Comparison of ENCODE assay signal across 1 cellular context in genomic region chr6:112398686-112399085, GRCh38.
TF ChIP-seq lines count a peak whose summit lies in the region.

No MANE protein-coding gene starts in this region.

TF ChIP-seq in WTC11, 78 proteins besides CTCF, POLR2A, EP300 and RAD21 (continued from another document):
- TF ChIP-seq AR (CRISPR knock-in tag; IDR thresholded peaks at IDR 0.05) (no peak), GTF2I (CRISPR knock-in tag; conservative IDR thresholded peaks at IDR 0.05) (no peak), ZNF138 (CRISPR knock-in tag; conservative IDR thresholded peaks at IDR 0.05) (no peak), SMAD4 (CRISPR knock-in tag; IDR thresholded peaks at IDR 0.05) (no peak), TP53 (CRISPR knock-in tag; IDR thresholded peaks at IDR 0.05) (no peak), PRDM15 (CRISPR knock-in tag; IDR thresholded peaks at IDR 0.05) (no peak)
- TF ChIP-seq, protein P1, sequence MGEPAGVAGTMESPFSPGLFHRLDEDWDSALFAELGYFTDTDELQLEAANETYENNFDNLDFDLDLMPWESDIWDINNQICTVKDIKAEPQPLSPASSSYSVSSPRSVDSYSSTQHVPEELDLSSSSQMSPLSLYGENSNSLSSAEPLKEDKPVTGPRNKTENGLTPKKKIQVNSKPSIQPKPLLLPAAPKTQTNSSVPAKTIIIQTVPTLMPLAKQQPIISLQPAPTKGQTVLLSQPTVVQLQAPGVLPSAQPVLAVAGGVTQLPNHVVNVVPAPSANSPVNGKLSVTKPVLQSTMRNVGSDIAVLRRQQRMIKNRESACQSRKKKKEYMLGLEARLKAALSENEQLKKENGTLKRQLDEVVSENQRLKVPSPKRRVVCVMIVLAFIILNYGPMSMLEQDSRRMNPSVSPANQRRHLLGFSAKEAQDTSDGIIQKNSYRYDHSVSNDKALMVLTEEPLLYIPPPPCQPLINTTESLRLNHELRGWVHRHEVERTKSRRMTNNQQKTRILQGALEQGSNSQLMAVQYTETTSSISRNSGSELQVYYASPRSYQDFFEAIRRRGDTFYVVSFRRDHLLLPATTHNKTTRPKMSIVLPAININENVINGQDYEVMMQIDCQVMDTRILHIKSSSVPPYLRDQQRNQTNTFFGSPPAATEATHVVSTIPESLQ (CRISPR knock-in tag; IDR thresholded peaks at IDR 0.05): no peak
- TF ChIP-seq, protein P2, sequence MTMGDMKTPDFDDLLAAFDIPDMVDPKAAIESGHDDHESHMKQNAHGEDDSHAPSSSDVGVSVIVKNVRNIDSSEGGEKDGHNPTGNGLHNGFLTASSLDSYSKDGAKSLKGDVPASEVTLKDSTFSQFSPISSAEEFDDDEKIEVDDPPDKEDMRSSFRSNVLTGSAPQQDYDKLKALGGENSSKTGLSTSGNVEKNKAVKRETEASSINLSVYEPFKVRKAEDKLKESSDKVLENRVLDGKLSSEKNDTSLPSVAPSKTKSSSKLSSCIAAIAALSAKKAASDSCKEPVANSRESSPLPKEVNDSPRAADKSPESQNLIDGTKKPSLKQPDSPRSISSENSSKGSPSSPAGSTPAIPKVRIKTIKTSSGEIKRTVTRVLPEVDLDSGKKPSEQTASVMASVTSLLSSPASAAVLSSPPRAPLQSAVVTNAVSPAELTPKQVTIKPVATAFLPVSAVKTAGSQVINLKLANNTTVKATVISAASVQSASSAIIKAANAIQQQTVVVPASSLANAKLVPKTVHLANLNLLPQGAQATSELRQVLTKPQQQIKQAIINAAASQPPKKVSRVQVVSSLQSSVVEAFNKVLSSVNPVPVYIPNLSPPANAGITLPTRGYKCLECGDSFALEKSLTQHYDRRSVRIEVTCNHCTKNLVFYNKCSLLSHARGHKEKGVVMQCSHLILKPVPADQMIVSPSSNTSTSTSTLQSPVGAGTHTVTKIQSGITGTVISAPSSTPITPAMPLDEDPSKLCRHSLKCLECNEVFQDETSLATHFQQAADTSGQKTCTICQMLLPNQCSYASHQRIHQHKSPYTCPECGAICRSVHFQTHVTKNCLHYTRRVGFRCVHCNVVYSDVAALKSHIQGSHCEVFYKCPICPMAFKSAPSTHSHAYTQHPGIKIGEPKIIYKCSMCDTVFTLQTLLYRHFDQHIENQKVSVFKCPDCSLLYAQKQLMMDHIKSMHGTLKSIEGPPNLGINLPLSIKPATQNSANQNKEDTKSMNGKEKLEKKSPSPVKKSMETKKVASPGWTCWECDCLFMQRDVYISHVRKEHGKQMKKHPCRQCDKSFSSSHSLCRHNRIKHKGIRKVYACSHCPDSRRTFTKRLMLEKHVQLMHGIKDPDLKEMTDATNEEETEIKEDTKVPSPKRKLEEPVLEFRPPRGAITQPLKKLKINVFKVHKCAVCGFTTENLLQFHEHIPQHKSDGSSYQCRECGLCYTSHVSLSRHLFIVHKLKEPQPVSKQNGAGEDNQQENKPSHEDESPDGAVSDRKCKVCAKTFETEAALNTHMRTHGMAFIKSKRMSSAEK (CRISPR knock-in tag; IDR thresholded peaks at IDR 0.05; ENCODE audit: borderline replicate concordance): no peak
